Comparison of ENCODE assay signal across 10 cellular contexts in the genomic region with DNA sequence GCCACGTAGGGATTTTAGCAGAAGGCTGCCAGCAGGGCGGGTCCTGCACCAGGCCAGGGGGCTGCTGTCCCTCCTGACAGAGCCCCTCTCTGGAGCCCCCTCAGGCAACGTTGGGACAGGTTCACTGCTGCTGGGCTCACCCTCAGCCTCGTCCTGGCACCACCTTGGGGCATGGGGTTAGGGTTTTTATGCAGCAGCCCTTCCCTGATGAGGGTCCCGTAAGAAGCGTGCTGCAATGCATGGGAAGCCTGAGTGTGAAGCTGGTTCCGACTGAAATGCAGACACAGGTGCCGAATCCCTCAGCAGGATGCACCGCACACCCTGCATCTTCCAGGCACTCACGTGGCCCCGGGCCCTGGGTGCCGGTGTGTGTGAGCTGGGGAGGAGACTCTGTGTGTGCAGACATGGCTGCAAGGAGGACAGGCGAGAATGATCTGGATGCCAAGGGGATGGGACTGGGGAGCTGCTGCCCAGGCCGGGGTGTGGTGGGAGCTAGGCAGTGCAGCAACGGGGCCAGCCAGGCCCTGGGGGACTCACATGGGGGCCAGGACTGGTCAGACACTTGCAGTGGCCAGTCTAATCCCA. TPM values are rescaled to one million over a fixed set of nuclear protein-coding genes. Genes with fewer than 3 reads are reported as not detected.
DNase-seq lines count a peak whose midpoint lies in the region; ATAC-seq lines count a peak whose summit lies in the region.
"Had no signal": no experiment of that assay in that cellular context is flagged by ENCODE, and none has a peak within 500 bp of the region (broad histone marks: within the 10 kb centered on the region; RNA-seq: fewer than 3 reads in every experiment).

No MANE protein-coding gene starts in this region.

- H2BK15ac ChIP-seq in neuronal stem cell (ENCODE audit: low read length), result peak overlapping the region; percentile 76

- WGBS in neuronal stem cell (ENCODE audit: extremely low coverage in 2 of 2, insufficient read length in 2 of 2, insufficient replicate concordance in 1 of 2), 2 donors, result no CpG with 5 or more reads among the region's 15 CpGs

- peaks cover 25% of the 10 kb centered on the region for H3K4me1 ChIP-seq in CD4-positive, CD25-positive, alpha-beta regulatory T cell (ENCODE audit: control insufficient read depth, insufficient read depth, low read length, poor library complexity, severe bottlenecking)
- H3K4me1 ChIP-seq in neuronal stem cell (ENCODE audit: control insufficient read depth in 2 of 2, insufficient read depth in 1 of 2, low read depth in 1 of 2, low read length in 2 of 2), result peaks cover 27 to 35% of the 10 kb centered on the region in 2 donors

- H3K27me3 ChIP-seq in CD4-positive, CD25-positive, alpha-beta regulatory T cell (ENCODE audit: control insufficient read depth, insufficient read depth, low read length), result no peaks in the 10 kb centered on the region
- no peaks in the 10 kb centered on the region for H3K27me3 ChIP-seq in H7 (ENCODE audit: control insufficient read depth, insufficient read depth, low read length)
- no peaks in the 10 kb centered on the region for H3K27me3 ChIP-seq in neuronal stem cell (ENCODE audit: control insufficient read depth in 3 of 3, insufficient read depth in 3 of 3, low read depth in 1 of 3, low read length in 3 of 3)

- H2AK5ac ChIP-seq in neuronal stem cell (ENCODE audit: low read depth, low read length), result peak overlapping the region; percentile 94

- H3K9ac ChIP-seq in neuronal stem cell (ENCODE audit: low read depth, low read length, poor library complexity), result peak overlapping the region; percentile 79

- no peaks in the 10 kb centered on the region for H3K9me3 Mint-ChIP-seq in CD4-positive, CD25-positive, alpha-beta regulatory T cell

- peak overlapping the region; percentile 94 for H3K4ac ChIP-seq in neuronal stem cell (ENCODE audit: low read length)

- intact Hi-C loops in Right ventricle myocardium superior (cut with DNase I), result loop anchor here (2.0 kb wide), 1 partner anchor 65 kb away; a partner anchor contains a TSS

- peaks cover 4% of the 10 kb centered on the region for H3K79me1 ChIP-seq in neuronal stem cell (ENCODE audit: low read depth, low read length)

- H4K8ac ChIP-seq in neuronal stem cell (ENCODE audit: low read depth, low read length), result peak overlapping the region; percentile 98

- H3K23ac ChIP-seq in neuronal stem cell (ENCODE audit: low read depth, low read length, poor library complexity), result peak overlapping the region; percentile 50

- H3K27ac ChIP-seq in CD4-positive, CD25-positive, alpha-beta regulatory T cell (ENCODE audit: insufficient read depth, low read length, poor library complexity, severe bottlenecking), result no peak overlapping the region
- H3K27ac ChIP-seq in neuronal stem cell (replicated peaks; ENCODE audit: low read length), result peak overlapping the region; percentile 17

- H2BK12ac ChIP-seq in neuronal stem cell (ENCODE audit: low read length), result peak overlapping the region; percentile 99

- no peaks in the 10 kb centered on the region for H3K36me3 ChIP-seq in CD4-positive, CD25-positive, alpha-beta regulatory T cell (ENCODE audit: control insufficient read depth, insufficient read depth, low read length)
- H3K36me3 ChIP-seq in H7 (replicated peaks; ENCODE audit: control insufficient read depth, insufficient read depth, low read length) (no peaks in the 10 kb centered on the region), neuronal stem cell (replicated peaks in 1 of 2; ENCODE audit: control insufficient read depth in 2 of 2, insufficient read depth in 2 of 2, low read length in 2 of 2) (no peaks in the 10 kb centered on the region)

- no peaks in the 10 kb centered on the region for H3K36me3 Mint-ChIP-seq in CD4-positive, CD25-positive, alpha-beta regulatory T cell

- no peak overlapping the region for H3K4me2 ChIP-seq in neuronal stem cell (ENCODE audit: insufficient read depth, low read length, poor library complexity, severe bottlenecking)

- H3K27me3 Mint-ChIP-seq in CD4-positive, CD25-positive, alpha-beta regulatory T cell, result no peaks in the 10 kb centered on the region

- peak overlapping the region in 2 of 3 donors; percentile 15 to 36 for H3K27ac Mint-ChIP-seq in CD4-positive, CD25-positive, alpha-beta regulatory T cell

- ATAC-seq in CD4-positive, CD25-positive, alpha-beta regulatory T cell (ENCODE audit: low read depth in 2 of 2), result no peak
- ATAC-seq in Right ventricle myocardium superior (ENCODE audit: poor library complexity) (peak; percentile 0), GM21390 (IDR thresholded peaks at IDR 0.05; ENCODE audit: unreplicated experiment) (no peak), HG03175 (IDR thresholded peaks at IDR 0.05; ENCODE audit: unreplicated experiment) (no peak)

- peak overlapping the region; percentile 99 for H2BK5ac ChIP-seq in neuronal stem cell (ENCODE audit: low read length)

- H3K9me3 ChIP-seq in CD4-positive, CD25-positive, alpha-beta regulatory T cell (ENCODE audit: control insufficient read depth in 2 of 2, low read length in 2 of 2), result no peaks in the 10 kb centered on the region
- peaks cover 0 to 3% of the 10 kb centered on the region in 2 donors for H3K9me3 ChIP-seq in neuronal stem cell (replicated peaks in 1 of 2; ENCODE audit: control insufficient read depth in 2 of 2, insufficient read depth in 1 of 2, low read depth in 1 of 2, low read length in 2 of 2)

- peak overlapping the region; percentile 48 for H4K91ac ChIP-seq in neuronal stem cell (ENCODE audit: low read depth, low read length, poor library complexity)

- no peak overlapping the region for H3K4me3 Mint-ChIP-seq in CD4-positive, CD25-positive, alpha-beta regulatory T cell

- H2BK120ac ChIP-seq in neuronal stem cell (ENCODE audit: low read depth, low read length), result peak overlapping the region; percentile 99

- H3K4me1 Mint-ChIP-seq in CD4-positive, CD25-positive, alpha-beta regulatory T cell, result peaks cover 7 to 14% (median 10%) of the 10 kb centered on the region in 4 donors

- DNase-seq in CD4-positive, CD25-positive, alpha-beta regulatory T cell, result no peak
- DNase-seq in H7 (peak; percentile 60), Right ventricle myocardium superior (no peak), neuronal stem cell (ENCODE audit: low spot score) (no peak), DMS 273 (lab: John Stamatoyannopoulos, UW; ENCODE audit: unreplicated experiment) (no peak), NCI-H146 treated with DMSO at 0.1 percent for 48 hours (lab: John Stamatoyannopoulos, UW; ENCODE audit: unreplicated experiment) (no peak)
- DNase-seq: erythroblast had no signal

- H3K14ac ChIP-seq in neuronal stem cell (ENCODE audit: low read length), result peak overlapping the region; percentile 63

- H3K18ac ChIP-seq in neuronal stem cell (ENCODE audit: low read length), result peak overlapping the region; percentile 99

- H3K4me3 ChIP-seq in CD4-positive, CD25-positive, alpha-beta regulatory T cell (ENCODE audit: low read depth, low read length), result no peak overlapping the region
- no peak overlapping the region for H3K4me3 ChIP-seq in H7 (ENCODE audit: insufficient read depth, low read depth, low read length)
- no peak overlapping the region for H3K4me3 ChIP-seq in neuronal stem cell (ENCODE audit: low read length in 2 of 2)

- no peak overlapping the region for H2AFZ ChIP-seq in neuronal stem cell (ENCODE audit: low read length)

RNA-seq across cellular contexts. Expression of a gene that starts 27.1 kb away (rescaled TPM):
- total RNA-seq in CD4-positive, CD25-positive, alpha-beta regulatory T cell, result 17.7 TPM
- not detected for polyA plus RNA-seq in CD4-positive, CD25-positive, alpha-beta regulatory T cell
- total RNA-seq in H7 (2014; rRNA removed; shearing (Covaris generic)), result 0.07 and 0.33 TPM in 2 replicates
- total RNA-seq in Right ventricle myocardium superior, result 18.8 TPM
- polyA plus RNA-seq in neuronal stem cell (2013, experiment 1 of 2), result 2.4 TPM
- polyA plus RNA-seq in neuronal stem cell (2013, experiment 2 of 2), result 2.2 TPM
- total RNA-seq: myocyte had no signal

Comparison
In these comparisons a context has a peak if more than half of its experiments do, and no peak if none do; other contexts are left out.
1. RNA of a gene that starts 27.1 kb away (total RNA-seq): 18.8 TPM in Right ventricle myocardium superior (single experiment) and 17.7 TPM in CD4-positive, CD25-positive, alpha-beta regulatory T cell (single experiment); 0.07 to 0.33 TPM in H7; every median in the first group is over 10 times any median in the second.